8 cellular contexts compared by ENCODE assay signal in genomic region chr1:112674986-112675727, GRCh38. TPM values are rescaled to one million over a fixed set of nuclear protein-coding genes. Genes with fewer than 3 reads are reported as not detected.
DNase-seq lines count a peak whose midpoint lies in the region; ATAC-seq and TF ChIP-seq lines count a peak whose summit lies in the region.

No MANE protein-coding gene starts in this region.

- no peaks in the 10 kb centered on the region for H3K9me3 ChIP-seq in H9 (ENCODE audit: control insufficient read depth, low read depth, low read length)
- no peaks in the 10 kb centered on the region for H3K9me3 ChIP-seq in duodenal mucosa (ENCODE audit: control insufficient read depth in 1 of 2, low read length in 2 of 2)
- H3K9me3 ChIP-seq in mesenchymal stem cell (ENCODE audit: control insufficient read depth, low read length): no peaks in the 10 kb centered on the region

- peak overlapping the region; percentile 35 for H2AFZ ChIP-seq in H9 (ENCODE audit: low read length)
- peak overlapping the region; percentile 65 for H2AFZ ChIP-seq in mesenchymal stem cell (ENCODE audit: low read depth, low read length)

- H2BK15ac ChIP-seq in H9 (ENCODE audit: low read depth, low read length): no peak overlapping the region
- H2BK15ac ChIP-seq in mesenchymal stem cell (ENCODE audit: low read depth, poor library complexity, severe bottlenecking): peak overlapping the region; percentile 82

- peak overlapping the region; percentile 79 for H3K18ac ChIP-seq in H9 (ENCODE audit: insufficient read length, low read depth, low read length)
- H3K18ac ChIP-seq in mesenchymal stem cell (ENCODE audit: low read depth in 1 of 2, low read length in 2 of 2): peak overlapping the region; percentile 49 to 97

- no peak overlapping the region; the same call in 1 of the 2 replicates for H3K4ac ChIP-seq in H9 (ENCODE audit: low read depth, low read length)
- H3K4ac ChIP-seq in mesenchymal stem cell (ENCODE audit: low read depth in 1 of 2, low read length in 2 of 2): peak overlapping the region; percentile 49 to 99

- H3K27me3 ChIP-seq in H9 (ENCODE audit: insufficient read depth, low read length): peaks cover 6% of the 10 kb centered on the region; the same call in 1 of the 2 replicates
- H3K27me3 ChIP-seq in duodenal mucosa (ENCODE audit: control insufficient read depth in 1 of 2, insufficient read depth in 2 of 2, low read length in 2 of 2): no peaks in the 10 kb centered on the region
- no peaks in the 10 kb centered on the region for H3K27me3 ChIP-seq in mesenchymal stem cell (ENCODE audit: control insufficient read depth in 1 of 2, insufficient read depth in 1 of 2, low read length in 2 of 2)

- H3K4me2 ChIP-seq in H9 (ENCODE audit: insufficient read depth, insufficient read length, low read length) (peak overlapping the region; percentile 86), mesenchymal stem cell (ENCODE audit: low read length, poor library complexity, severe bottlenecking) (peak overlapping the region; percentile 87)

- no peaks in the 10 kb centered on the region for H4K20me1 ChIP-seq in H9 (ENCODE audit: control insufficient read depth, insufficient read depth, insufficient read length)

- H3T11ph ChIP-seq in H9 (ENCODE audit: low read length): no peak overlapping the region

- H3K56ac ChIP-seq in H9 (ENCODE audit: insufficient read length, low read depth, low read length): no peak overlapping the region

- no peak overlapping the region for H4K5ac ChIP-seq in H9 (ENCODE audit: insufficient read length, low read depth, low read length)

- H3K36me3 ChIP-seq in duodenal mucosa (ENCODE audit: control insufficient read depth in 1 of 2, insufficient read depth in 2 of 2, low read length in 2 of 2) (peaks cover 0 to 13% of the 10 kb centered on the region in 2 donors), mesenchymal stem cell (ENCODE audit: control insufficient read depth in 1 of 2, insufficient read depth in 2 of 2, low read depth in 1 of 2, low read length in 2 of 2) (peaks cover 2 to 35% of the 10 kb centered on the region in 2 experiments)

- peak overlapping the region; percentile 90 to 95 for H3K4me3 Mint-ChIP-seq in H9
- peak overlapping the region; percentile 97 for H3K4me3 Mint-ChIP-seq in activated CD4-positive, alpha-beta T cell treated with anti-CD3 and anti-CD28 coated beads, Interleukin-2, amount 10 ng/mL, durations not matched to agents 24 days and 14 days

- H3K4me1 Mint-ChIP-seq in H9: peaks cover 49 to 53% of the 10 kb centered on the region in 2 experiments
- peaks cover 38% of the 10 kb centered on the region for H3K4me1 Mint-ChIP-seq in activated CD4-positive, alpha-beta T cell treated with anti-CD3 and anti-CD28 coated beads, Interleukin-2, amount 10 ng/mL, durations not matched to agents 24 days and 14 days

- DNase-seq in GM10266 (ENCODE audit: extremely low spot score) (peak; percentile 57), H9 (peak; percentile 62), NAMALWA (ENCODE audit: low spot score) (peak; percentile 34), mesenchymal stem cell (peak; percentile 39)
- DNase-seq in activated CD4-positive, alpha-beta T cell treated with anti-CD3 and anti-CD28 coated beads, Interleukin-2, amount 10 ng/mL, durations not matched to agents 24 days and 14 days: peak; percentile 83
- peak; percentile 8 to 17 for DNase-seq in stimulated activated CD8-positive, alpha-beta memory T cell treated with anti-CD3 and anti-CD28 coated beads, Interleukin-7, amount 100 ng/mL, for 48 hours (ENCODE audit: extremely low read depth in 1 of 2, low read depth in 1 of 2)

- H3K27ac Mint-ChIP-seq in H9: peak overlapping the region; percentile 94 to 96 (median 96); a peak in 4 of 7 replicates
- H3K27ac Mint-ChIP-seq in activated CD4-positive, alpha-beta T cell treated with anti-CD3 and anti-CD28 coated beads, Interleukin-2, amount 10 ng/mL, durations not matched to agents 24 days and 14 days: peak overlapping the region; percentile 98

- no peak overlapping the region for H2BK5ac ChIP-seq in H9 (ENCODE audit: insufficient read length, low read length)
- peak overlapping the region; percentile 76 for H2BK5ac ChIP-seq in mesenchymal stem cell (ENCODE audit: low read depth, low read length, poor library complexity, severe bottlenecking)

- no peak overlapping the region for H4K8ac ChIP-seq in H9 (replicated peaks; ENCODE audit: insufficient read length, low read depth, low read length)
- H4K8ac ChIP-seq in mesenchymal stem cell (ENCODE audit: low read length): peak overlapping the region; percentile 33

- H2AK5ac ChIP-seq in H9 (ENCODE audit: insufficient read length, low read length) (no peak overlapping the region), mesenchymal stem cell (ENCODE audit: low read length, severe bottlenecking) (no peak overlapping the region)

- peak overlapping the region; percentile 34 for H3K27ac ChIP-seq in H9 (ENCODE audit: insufficient read length, low read depth, low read length)
- peak overlapping the region; percentile 76 for H3K27ac ChIP-seq in duodenal mucosa (ENCODE audit: low read depth, low read length)
- peak overlapping the region; percentile 88 for H3K27ac ChIP-seq in mesenchymal stem cell (ENCODE audit: low read length, poor library complexity, severe bottlenecking)

- no peaks in the 10 kb centered on the region for H3K9me3 Mint-ChIP-seq in H9
- H3K9me3 Mint-ChIP-seq in activated CD4-positive, alpha-beta T cell treated with anti-CD3 and anti-CD28 coated beads, Interleukin-2, amount 10 ng/mL, durations not matched to agents 24 days and 14 days: no peaks in the 10 kb centered on the region

- no peak overlapping the region for H2BK120ac ChIP-seq in H9 (ENCODE audit: low read depth, low read length, poor library complexity, severe bottlenecking)
- peak overlapping the region; percentile 65 for H2BK120ac ChIP-seq in mesenchymal stem cell (ENCODE audit: low read depth, low read length)

- intact Hi-C loops in activated CD4-positive, alpha-beta T cell treated with anti-CD3 and anti-CD28 coated beads, Interleukin-2, amount 10 ng/mL, durations not matched to agents 24 days and 14 days (cut with micrococcal nuclease): loop anchor here (1.0 to 5.0 kb wide), 4 partner anchors 30 to 56 kb away; partner anchors contain the start of genes CAPZA1, PPM1J and ST7L

- peaks cover 12% of the 10 kb centered on the region for H3K27me3 Mint-ChIP-seq in H9 (ENCODE audit: low read depth)
- H3K27me3 Mint-ChIP-seq in activated CD4-positive, alpha-beta T cell treated with anti-CD3 and anti-CD28 coated beads, Interleukin-2, amount 10 ng/mL, durations not matched to agents 24 days and 14 days: no peaks in the 10 kb centered on the region

- ATAC-seq in GM18870 (IDR thresholded peaks at IDR 0.05; ENCODE audit: unreplicated experiment): no peak

- H3K4me3 ChIP-seq in duodenal mucosa (ENCODE audit: low read depth in 1 of 2, low read length in 2 of 2): peak overlapping the region; percentile 77 to 95
- peak overlapping the region; percentile 90 to 94 for H3K4me3 ChIP-seq in mesenchymal stem cell (ENCODE audit: insufficient read depth in 1 of 2, low read depth in 1 of 2, low read length in 2 of 2)

- H3K23ac ChIP-seq in H9 (ENCODE audit: insufficient read length, low read depth, low read length) (no peak overlapping the region), mesenchymal stem cell (ENCODE audit: low read length in 2 of 2) (peak overlapping the region in 1 of 2 experiments; percentile 90)

- H2BK12ac ChIP-seq in H9 (ENCODE audit: insufficient read length, low read depth, low read length) (no peak overlapping the region), mesenchymal stem cell (ENCODE audit: low read length in 2 of 2) (peak overlapping the region in 1 of 2 experiments; percentile 73)

- no peak overlapping the region for H2BK20ac ChIP-seq in H9 (ENCODE audit: low read depth, low read length, poor library complexity, severe bottlenecking)

- H3K23me2 ChIP-seq in H9 (ENCODE audit: insufficient read length, low read depth, low read length, poor library complexity, severe bottlenecking): peaks cover 14% of the 10 kb centered on the region

- WGBS in H9 (ENCODE audit: extremely low coverage, insufficient read length, low lambda C conversion rate): no CpG with 5 or more reads among the region's 68 CpGs
- WGBS in mesenchymal stem cell: under 1% methylated on average over 58 of the region's 68 CpGs

- H3K9ac ChIP-seq in H9 (ENCODE audit: extremely low read depth, insufficient read length, low read length): peak overlapping the region; percentile 79
- H3K9ac ChIP-seq in duodenal mucosa (ENCODE audit: low read depth in 1 of 2, low read length in 2 of 2): peak overlapping the region; percentile 85 to 89
- H3K9ac ChIP-seq in mesenchymal stem cell (ENCODE audit: low read length): peak overlapping the region; percentile 96

- H3K14ac ChIP-seq in H9 (ENCODE audit: insufficient read depth, low read length) (peak overlapping the region; percentile 95), mesenchymal stem cell (ENCODE audit: low read length in 2 of 2) (peak overlapping the region; percentile 69 to 92)

- H3K79me1 ChIP-seq in H9 (ENCODE audit: insufficient read depth, low read depth, low read length, poor library complexity, severe bottlenecking) (no peaks in the 10 kb centered on the region), mesenchymal stem cell (replicated peaks; ENCODE audit: low read length, poor library complexity, severe bottlenecking) (peaks cover 11% of the 10 kb centered on the region)

- peaks cover 10 to 25% (median 14%) of the 10 kb centered on the region in 3 experiments; a peak in 5 of 7 replicates for H3K36me3 Mint-ChIP-seq in H9 (ENCODE audit: insufficient read depth in 1 of 3, low read depth in 3 of 3)
- peaks cover 41% of the 10 kb centered on the region for H3K36me3 Mint-ChIP-seq in activated CD4-positive, alpha-beta T cell treated with anti-CD3 and anti-CD28 coated beads, Interleukin-2, amount 10 ng/mL, durations not matched to agents 24 days and 14 days (ENCODE audit: low read depth)

- H4K91ac ChIP-seq in H9 (ENCODE audit: insufficient read length, low read depth, low read length): no peak overlapping the region
- H4K91ac ChIP-seq in mesenchymal stem cell (ENCODE audit: low read length): peak overlapping the region; percentile 92

- H3K4me1 ChIP-seq in H9 (ENCODE audit: insufficient read depth, low read length) (peaks cover 6% of the 10 kb centered on the region), duodenal mucosa (ENCODE audit: control insufficient read depth in 1 of 2, insufficient read depth in 2 of 2, low read length in 2 of 2) (peaks cover 18 to 22% of the 10 kb centered on the region in 2 donors), mesenchymal stem cell (ENCODE audit: control insufficient read depth, insufficient read depth, low read depth, low read length) (no peaks in the 10 kb centered on the region)

- TF ChIP-seq CTCF in GM10266 (IDR thresholded peaks at IDR 0.05; ENCODE audit: control insufficient read depth, insufficient read depth, low read depth, missing control alignments): no peak
- TF ChIP-seq CTCF in H9 (conservative IDR thresholded peaks at IDR 0.05): no peak; the same call in 2 of the 3 replicates

- peaks cover 5% of the 10 kb centered on the region; the same call in 1 of the 2 replicates for H3K79me2 ChIP-seq in H9 (ENCODE audit: insufficient read depth, low read length)

RNA-seq across cellular contexts. Expression of gene MOV10, which starts 0.7 kb away (rescaled TPM):
- total RNA-seq in H9 (2021): 77.8 and 80.4 TPM in 2 replicates
- 70.7 and 76.7 TPM in 2 replicates for total RNA-seq in activated CD4-positive, alpha-beta T cell treated with anti-CD3 and anti-CD28 coated beads, Interleukin-2, amount 10 ng/mL, durations not matched to agents 24 days and 14 days
- 62.1 TPM for polyA plus RNA-seq in mesenchymal stem cell (2013, experiment 1 of 2)
- 60.3 TPM for polyA plus RNA-seq in mesenchymal stem cell (2013, experiment 2 of 2)

RNA-seq across cellular contexts. Expression of gene RHOC, which starts 31.8 kb away (rescaled TPM):
- total RNA-seq in H9 (2021): 68.9 and 78.2 TPM in 2 replicates
- 48.5 and 53.4 TPM in 2 replicates for total RNA-seq in activated CD4-positive, alpha-beta T cell treated with anti-CD3 and anti-CD28 coated beads, Interleukin-2, amount 10 ng/mL, durations not matched to agents 24 days and 14 days
- 509 TPM for polyA plus RNA-seq in mesenchymal stem cell (2013, experiment 1 of 2)
- polyA plus RNA-seq in mesenchymal stem cell (2013, experiment 2 of 2): 495 TPM

RNA-seq across cellular contexts. Expression of gene PPM1J, which starts 40.0 kb away (rescaled TPM):
- 12.7 and 13.2 TPM in 2 replicates for total RNA-seq in H9 (2021)
- 1.2 and 1.4 TPM in 2 replicates for total RNA-seq in activated CD4-positive, alpha-beta T cell treated with anti-CD3 and anti-CD28 coated beads, Interleukin-2, amount 10 ng/mL, durations not matched to agents 24 days and 14 days
- polyA plus RNA-seq in mesenchymal stem cell (2013, experiment 1 of 2): 0.90 TPM
- 0.93 TPM for polyA plus RNA-seq in mesenchymal stem cell (2013, experiment 2 of 2)

RNA-seq across cellular contexts. Expression of gene CAPZA1, which starts 55.5 kb away (rescaled TPM):
- total RNA-seq in H9 (2021): 108 and 114 TPM in 2 replicates
- total RNA-seq in activated CD4-positive, alpha-beta T cell treated with anti-CD3 and anti-CD28 coated beads, Interleukin-2, amount 10 ng/mL, durations not matched to agents 24 days and 14 days: 241 and 250 TPM in 2 replicates
- 133 TPM for polyA plus RNA-seq in mesenchymal stem cell (2013, experiment 1 of 2)
- polyA plus RNA-seq in mesenchymal stem cell (2013, experiment 2 of 2): 140 TPM

RNA-seq across cellular contexts. Expression of gene ST7L, which starts 56.2 kb away (rescaled TPM):
- 15.4 and 16.0 TPM in 2 replicates for total RNA-seq in H9 (2021)
- 13.8 and 16.6 TPM in 2 replicates for total RNA-seq in activated CD4-positive, alpha-beta T cell treated with anti-CD3 and anti-CD28 coated beads, Interleukin-2, amount 10 ng/mL, durations not matched to agents 24 days and 14 days
- polyA plus RNA-seq in mesenchymal stem cell (2013, experiment 1 of 2): 15.2 TPM
- polyA plus RNA-seq in mesenchymal stem cell (2013, experiment 2 of 2): 14.9 TPM

Comparison
In these comparisons a context has a peak if more than half of its experiments do, and no peak if none do; other contexts are left out.
1. DNase-seq: peak in every context shown above with its lines; median percentile 83 in activated CD4-positive, alpha-beta T cell treated with anti-CD3 and anti-CD28 coated beads, Interleukin-2, amount 10 ng/mL, durations not matched to agents 24 days and 14 days; 62 in H9; 57 in GM10266; 39 in mesenchymal stem cell; 34 in NAMALWA; 12 in stimulated activated CD8-positive, alpha-beta memory T cell treated with anti-CD3 and anti-CD28 coated beads, Interleukin-7, amount 100 ng/mL, for 48 hours.
2. H3K27ac ChIP-seq: peak in every context shown above with its lines; median percentile 88 in mesenchymal stem cell; 76 in duodenal mucosa; 34 in H9.